Comparison of ENCODE assay signal across 1 cellular context in genomic region chr14:58297762-58298476, GRCh38.
TF ChIP-seq lines count a peak whose summit lies in the region.

No MANE protein-coding gene starts in this region.

TF ChIP-seq in WTC11, 78 proteins besides CTCF, POLR2A, EP300 and RAD21 (continued from another document and continues in another):
- TF ChIP-seq ZNF281 (CRISPR knock-in tag; IDR thresholded peaks at IDR 0.05), result no peak
- TF ChIP-seq RELA (CRISPR knock-in tag; IDR thresholded peaks at IDR 0.05; ENCODE audit: borderline replicate concordance), result no peak
- TF ChIP-seq PRDM15 (CRISPR knock-in tag; IDR thresholded peaks at IDR 0.05), result no peak
- 0 out of 2 replicates have a peak, but pooled peaks have one; percentile 48 for TF ChIP-seq NFATC4 (CRISPR knock-in tag; IDR thresholded peaks at IDR 0.05)
- no peak for TF ChIP-seq FOXJ3 (CRISPR knock-in tag; IDR thresholded peaks at IDR 0.05; ENCODE audit: borderline replicate concordance)
- TF ChIP-seq ZNF425 (CRISPR knock-in tag; conservative IDR thresholded peaks at IDR 0.05), result no peak
- TF ChIP-seq ARID4B (CRISPR knock-in tag; IDR thresholded peaks at IDR 0.05; ENCODE audit: borderline replicate concordance), result 0 out of 2 replicates have a peak, but pooled peaks have one; percentile 35
- no peak for TF ChIP-seq NR2C2 (CRISPR knock-in tag; IDR thresholded peaks at IDR 0.05)
- TF ChIP-seq IRF1 (CRISPR knock-in tag; IDR thresholded peaks at IDR 0.05), result no peak
- TF ChIP-seq ZNF396 (CRISPR knock-in tag; IDR thresholded peaks at IDR 0.05; ENCODE audit: borderline replicate concordance), result peak; percentile 86; the same call in 1 of the 2 replicates
- no peak for TF ChIP-seq ATF2 (CRISPR knock-in tag; IDR thresholded peaks at IDR 0.05; ENCODE audit: borderline replicate concordance, low read depth)
- no peak for TF ChIP-seq RORB (CRISPR knock-in tag; IDR thresholded peaks at IDR 0.05)
- TF ChIP-seq HMGA2 (CRISPR knock-in tag; IDR thresholded peaks at IDR 0.05), result 0 out of 2 replicates have a peak, but pooled peaks have one; percentile 6
- no peak for TF ChIP-seq JAZF1 (CRISPR knock-in tag; IDR thresholded peaks at IDR 0.05)
- peak; percentile 95 for TF ChIP-seq NFYB (CRISPR knock-in tag; conservative IDR thresholded peaks at IDR 0.05; ENCODE audit: low read depth)
- TF ChIP-seq EMX1 (CRISPR knock-in tag; IDR thresholded peaks at IDR 0.05), result peak; percentile 91
- no peak for TF ChIP-seq TCF7 (CRISPR knock-in tag; IDR thresholded peaks at IDR 0.05; ENCODE audit: low read depth)
- no peak for TF ChIP-seq ESRRA (CRISPR knock-in tag; IDR thresholded peaks at IDR 0.05; ENCODE audit: borderline replicate concordance)
- no peak for TF ChIP-seq ZNF263 (CRISPR knock-in tag; IDR thresholded peaks at IDR 0.05; ENCODE audit: low read depth)
- peak; percentile 67; the same call in 1 of the 2 replicates for TF ChIP-seq TEAD1 (CRISPR knock-in tag; IDR thresholded peaks at IDR 0.05)
- TF ChIP-seq SP1 (CRISPR knock-in tag; conservative IDR thresholded peaks at IDR 0.05), result peak; percentile 65; the same call in 1 of the 2 replicates
- no peak for TF ChIP-seq ATF3 (CRISPR knock-in tag; conservative IDR thresholded peaks at IDR 0.05)
- peak; percentile 95; the same call in 1 of the 2 replicates for TF ChIP-seq PRRX2 (CRISPR knock-in tag; IDR thresholded peaks at IDR 0.05)
- TF ChIP-seq MXD4 (CRISPR knock-in tag; IDR thresholded peaks at IDR 0.05; ENCODE audit: borderline replicate concordance), result peak; percentile 98
- no peak for TF ChIP-seq PREB (CRISPR knock-in tag; IDR thresholded peaks at IDR 0.05; ENCODE audit: borderline replicate concordance)
- no peak for TF ChIP-seq ZNF219 (CRISPR knock-in tag; IDR thresholded peaks at IDR 0.05; ENCODE audit: borderline replicate concordance)
- no peak for TF ChIP-seq JUN (CRISPR knock-in tag; IDR thresholded peaks at IDR 0.05)
- no peak for TF ChIP-seq NR1H2 (CRISPR knock-in tag; IDR thresholded peaks at IDR 0.05)
- no peak for TF ChIP-seq STAT6 (CRISPR knock-in tag; conservative IDR thresholded peaks at IDR 0.05; ENCODE audit: low read depth)
- TF ChIP-seq CDX4 (CRISPR knock-in tag; IDR thresholded peaks at IDR 0.05; ENCODE audit: borderline replicate concordance), result no peak
- no peak for TF ChIP-seq ZBTB21 (CRISPR knock-in tag; IDR thresholded peaks at IDR 0.05; ENCODE audit: borderline replicate concordance)
- TF ChIP-seq E2F4 (CRISPR knock-in tag; IDR thresholded peaks at IDR 0.05; ENCODE audit: borderline replicate concordance, low read depth), result no peak
- TF ChIP-seq ZNF671 (CRISPR knock-in tag; IDR thresholded peaks at IDR 0.05), result peak; percentile 86; the same call in 1 of the 2 replicates
